1 cellular context compared by ENCODE assay signal in the genomic region with DNA sequence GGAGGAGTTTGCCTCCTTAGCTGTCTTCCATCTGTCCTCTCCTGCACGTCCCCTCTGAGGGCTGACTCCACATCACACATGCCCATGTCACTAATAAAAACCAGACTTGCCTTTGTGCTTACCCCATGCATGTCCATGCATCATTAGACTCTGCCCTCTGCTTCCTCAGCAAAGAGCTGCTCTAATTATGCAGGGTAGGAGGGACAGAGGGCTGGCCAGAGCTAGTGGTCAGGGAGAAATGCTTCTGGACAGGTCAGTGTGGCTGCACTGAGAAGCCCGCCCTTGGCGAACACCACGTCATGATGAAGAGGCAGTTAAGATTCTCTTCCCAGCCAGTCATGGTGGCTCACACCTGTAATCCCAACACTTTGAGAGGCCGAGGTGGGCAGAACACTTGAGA.
TF ChIP-seq lines count a peak whose summit lies in the region.

No MANE protein-coding gene starts in this region.

TF ChIP-seq in H1, 55 proteins besides CTCF, POLR2A, EP300 and RAD21:
- TF ChIP-seq SIRT6 (IDR thresholded peaks at IDR 0.05; ENCODE audit: low read length) (no peak), BACH1 (IDR thresholded peaks at IDR 0.05; ENCODE audit: low read length) (no peak), RXRA (IDR thresholded peaks at IDR 0.05; ENCODE audit: insufficient read depth, low read depth, low read length) (no peak), SP4 (IDR thresholded peaks at IDR 0.05; ENCODE audit: low read length) (no peak), SAP30 (IDR thresholded peaks at IDR 0.05; ENCODE audit: insufficient read depth, insufficient replicate concordance, low read length) (no peak), TCF12 (IDR thresholded peaks at IDR 0.05; ENCODE audit: low read depth, low read length) (no peak), BRCA1 (IDR thresholded peaks at IDR 0.05; ENCODE audit: low read depth, low read length) (no peak), KDM1A (IDR thresholded peaks at IDR 0.05; ENCODE audit: borderline replicate concordance, low read length) (no peak), MAFK (IDR thresholded peaks at IDR 0.05; ENCODE audit: low read depth, low read length) (no peak), EZH2 (IDR thresholded peaks at IDR 0.05; ENCODE audit: low read depth, low read length, severe bottlenecking) (no peak), CBX5 (IDR thresholded peaks at IDR 0.05; ENCODE audit: low read depth, low read length) (no peak), CTBP2 (IDR thresholded peaks at IDR 0.05; ENCODE audit: borderline replicate concordance, insufficient read depth, insufficient read length, low read length) (no peak)
- TF ChIP-seq, protein P1, sequence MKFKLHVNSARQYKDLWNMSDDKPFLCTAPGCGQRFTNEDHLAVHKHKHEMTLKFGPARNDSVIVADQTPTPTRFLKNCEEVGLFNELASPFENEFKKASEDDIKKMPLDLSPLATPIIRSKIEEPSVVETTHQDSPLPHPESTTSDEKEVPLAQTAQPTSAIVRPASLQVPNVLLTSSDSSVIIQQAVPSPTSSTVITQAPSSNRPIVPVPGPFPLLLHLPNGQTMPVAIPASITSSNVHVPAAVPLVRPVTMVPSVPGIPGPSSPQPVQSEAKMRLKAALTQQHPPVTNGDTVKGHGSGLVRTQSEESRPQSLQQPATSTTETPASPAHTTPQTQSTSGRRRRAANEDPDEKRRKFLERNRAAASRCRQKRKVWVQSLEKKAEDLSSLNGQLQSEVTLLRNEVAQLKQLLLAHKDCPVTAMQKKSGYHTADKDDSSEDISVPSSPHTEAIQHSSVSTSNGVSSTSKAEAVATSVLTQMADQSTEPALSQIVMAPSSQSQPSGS (IDR thresholded peaks at IDR 0.05; ENCODE audit: low read length): no peak
- TF ChIP-seq, protein P2, sequence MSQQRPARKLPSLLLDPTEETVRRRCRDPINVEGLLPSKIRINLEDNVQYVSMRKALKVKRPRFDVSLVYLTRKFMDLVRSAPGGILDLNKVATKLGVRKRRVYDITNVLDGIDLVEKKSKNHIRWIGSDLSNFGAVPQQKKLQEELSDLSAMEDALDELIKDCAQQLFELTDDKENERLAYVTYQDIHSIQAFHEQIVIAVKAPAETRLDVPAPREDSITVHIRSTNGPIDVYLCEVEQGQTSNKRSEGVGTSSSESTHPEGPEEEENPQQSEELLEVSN (IDR thresholded peaks at IDR 0.05): no peak
